ENCODE assay signal across 8 cellular contexts in genomic region chr9:86202338-86202882, GRCh38. TPM values are rescaled to one million over a fixed set of nuclear protein-coding genes. Genes with fewer than 3 reads are reported as not detected.
DNase-seq lines count a peak whose midpoint lies in the region; ATAC-seq and TF ChIP-seq lines count a peak whose summit lies in the region.

No MANE protein-coding gene starts in this region.

- no peak overlapping the region for H3K27ac Mint-ChIP-seq in activated naive CD4-positive, alpha-beta T cell treated with anti-CD3 and anti-CD28 coated beads, Interleukin-2, amount 10 ng/mL, durations not matched to agents 7 days and 5 days
- no peak overlapping the region for H3K27ac Mint-ChIP-seq in glutamatergic neuron (ENCODE audit: unreplicated experiment)

- no peak overlapping the region for H3K4me3 Mint-ChIP-seq in activated naive CD4-positive, alpha-beta T cell treated with anti-CD3 and anti-CD28 coated beads, Interleukin-2, amount 10 ng/mL, durations not matched to agents 7 days and 5 days
- H3K4me3 Mint-ChIP-seq in glutamatergic neuron (ENCODE audit: unreplicated experiment) = no peak overlapping the region

- no peak overlapping the region for H3K4me3 ChIP-seq in AG09309 (ENCODE audit: control insufficient read depth, low read depth, low read length)
- H3K4me3 ChIP-seq in retinal pigment epithelial cell (ENCODE audit: low read length) = no peak overlapping the region

- peak; percentile 75 for ATAC-seq in HG02981 (IDR thresholded peaks at IDR 0.05; ENCODE audit: unreplicated experiment)

- peak; percentile 80 for TF ChIP-seq CTCF in AG09309 (IDR thresholded peaks at IDR 0.05; ENCODE audit: control insufficient read depth, insufficient read depth, low read depth, low read length, missing control alignments)
- TF ChIP-seq CTCF in GM12873 (IDR thresholded peaks at IDR 0.05; ENCODE audit: insufficient read depth, low read depth, low read length, missing control alignments) = peak; percentile 82
- peak; percentile 90 for TF ChIP-seq CTCF in glutamatergic neuron (IDR thresholded peaks at IDR 0.05; ENCODE audit: partially characterized antibody, unreplicated experiment)
- peak; percentile 86 for TF ChIP-seq CTCF in retinal pigment epithelial cell (conservative IDR thresholded peaks at IDR 0.05; ENCODE audit: low read depth, low read length)

- no peaks in the 10 kb centered on the region for H3K9me3 Mint-ChIP-seq in activated naive CD4-positive, alpha-beta T cell treated with anti-CD3 and anti-CD28 coated beads, Interleukin-2, amount 10 ng/mL, durations not matched to agents 7 days and 5 days
- peaks cover 2% of the 10 kb centered on the region for H3K9me3 Mint-ChIP-seq in glutamatergic neuron (ENCODE audit: unreplicated experiment)

- CTCF ChIA-PET in activated naive CD4-positive, alpha-beta T cell treated with anti-CD3 and anti-CD28 coated beads, Interleukin-2, amount 10 ng/mL, durations not matched to agents 7 days and 5 days (lab: Charles Lee) = interaction anchor here (0.6 to 1.9 kb wide), 11 partner anchors 11 to 384 kb away, joined by 3 to 6 read pairs (median 4); partner anchors contain the start of gene ISCA1

- peak; percentile 17 for DNase-seq in AG09309 (ENCODE audit: low read depth)
- DNase-seq in NCI-H345 treated with DMSO at 0.1 percent for 48 hours (lab: John Stamatoyannopoulos, UW; ENCODE audit: unreplicated experiment) = peak; percentile 22
- peak; percentile 30 for DNase-seq in activated naive CD4-positive, alpha-beta T cell treated with anti-CD3 and anti-CD28 coated beads, Interleukin-2, amount 10 ng/mL, durations not matched to agents 7 days and 5 days
- peak; percentile 20 for DNase-seq in glutamatergic neuron
- DNase-seq in retinal pigment epithelial cell (ENCODE audit: low read depth) = no peak
- no peak for DNase-seq in ureter (ENCODE audit: low spot score)

- H3K36me3 Mint-ChIP-seq in activated naive CD4-positive, alpha-beta T cell treated with anti-CD3 and anti-CD28 coated beads, Interleukin-2, amount 10 ng/mL, durations not matched to agents 7 days and 5 days = no peaks in the 10 kb centered on the region
- no peaks in the 10 kb centered on the region for H3K36me3 Mint-ChIP-seq in glutamatergic neuron (ENCODE audit: unreplicated experiment)

- peaks cover 5% of the 10 kb centered on the region for H3K27me3 Mint-ChIP-seq in activated naive CD4-positive, alpha-beta T cell treated with anti-CD3 and anti-CD28 coated beads, Interleukin-2, amount 10 ng/mL, durations not matched to agents 7 days and 5 days
- H3K27me3 Mint-ChIP-seq in glutamatergic neuron (ENCODE audit: unreplicated experiment) = peaks cover 1% of the 10 kb centered on the region

- no peaks in the 10 kb centered on the region for H3K4me1 Mint-ChIP-seq in activated naive CD4-positive, alpha-beta T cell treated with anti-CD3 and anti-CD28 coated beads, Interleukin-2, amount 10 ng/mL, durations not matched to agents 7 days and 5 days
- H3K4me1 Mint-ChIP-seq in glutamatergic neuron (ENCODE audit: low read depth, unreplicated experiment) = no peaks in the 10 kb centered on the region

RNA-seq across cellular contexts. Expression of gene C9orf153, which starts 57.0 kb away (rescaled TPM):
- 0.27 TPM for total RNA-seq in glutamatergic neuron (ENCODE audit: unreplicated experiment)
- 0.36 TPM for total RNA-seq in ureter

Comparison
In these comparisons a context has a peak if more than half of its experiments do, and no peak if none do; other contexts are left out.
1. DNase-seq: peak in AG09309 (single experiment), NCI-H345 treated with DMSO at 0.1 percent for 48 hours (single experiment), activated naive CD4-positive, alpha-beta T cell treated with anti-CD3 and anti-CD28 coated beads, Interleukin-2, amount 10 ng/mL, durations not matched to agents 7 days and 5 days (single experiment) and glutamatergic neuron (single experiment); none in retinal pigment epithelial cell (single experiment) and ureter (single experiment).
2. Peak in every context shown above with its lines, with median percentiles within 50 percentile points of each other: CTCF ChIP-seq.